Comparison of ENCODE assay signal across 6 cellular contexts in the genomic region with DNA sequence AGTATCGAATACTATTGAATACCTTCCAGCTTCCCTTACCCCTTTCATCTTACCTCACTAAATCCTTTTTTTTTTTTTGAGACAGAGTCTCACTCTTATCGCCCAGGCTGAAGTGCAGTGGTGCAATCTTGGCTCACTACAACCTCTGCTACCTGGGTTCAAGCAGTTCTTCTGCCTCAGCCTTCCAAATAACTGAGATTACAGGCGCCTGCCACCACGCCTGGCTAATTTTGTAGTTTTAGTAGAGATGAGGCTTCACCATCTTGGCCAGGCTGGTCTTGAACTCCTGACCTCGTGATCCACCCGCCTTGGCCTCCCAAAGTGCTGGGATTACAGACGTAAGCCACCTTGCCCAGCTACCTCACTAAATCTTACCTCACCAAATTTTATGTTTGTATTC. TPM values are rescaled to one million over a fixed set of nuclear protein-coding genes. Genes with fewer than 3 reads are reported as not detected.
A peak's percentile ranks its signal among the peaks of the same experiment; 100 is the strongest.
DNase-seq lines count a peak whose midpoint lies in the region; ATAC-seq and TF ChIP-seq lines count a peak whose summit lies in the region.
"Not testable (repeated sequence)": the region's sequence is repeated elsewhere in the genome, so short reads cannot be mapped to it uniquely, and the experiment has no call there.

No MANE protein-coding gene starts in this region.

- intact Hi-C loops in left lung (cut with DNase I); stomach (cut with DNase I; ENCODE audit: low total_unique reads): not testable (repeated sequence)

- not testable (repeated sequence) for H3F3A ChIP-seq in GM23338 (replicated peaks; ENCODE audit: low read depth)

- not testable (repeated sequence) for H3K4me2 ChIP-seq in GM23338

- not testable (repeated sequence) for H3K9me3 ChIP-seq in left lung, stomach

- H3K9me3 Mint-ChIP-seq in GM23338; endothelial cell (ENCODE audit: unreplicated experiment); nephron progenitor cell: not testable (repeated sequence)

- H3K27ac ChIP-seq in GM23338 (ENCODE audit: low read depth); left lung; stomach: not testable (repeated sequence)
- H3K27ac ChIP-seq in VCaP, result peak overlapping the region; percentile 59

- H3K9me2 ChIP-seq in GM23338 (ENCODE audit: insufficient read depth), result not testable (repeated sequence)

- not testable (repeated sequence) for H3K36me3 ChIP-seq in GM23338 (ENCODE audit: insufficient read depth); left lung; stomach

- H3K4me1 ChIP-seq in GM23338 (ENCODE audit: insufficient read depth); left lung; stomach: not testable (repeated sequence)

- not testable (repeated sequence) for H3K27me3 Mint-ChIP-seq in GM23338 (ENCODE audit: insufficient read depth, low read depth, poor library complexity); endothelial cell (ENCODE audit: unreplicated experiment); nephron progenitor cell (ENCODE audit: low read depth, poor library complexity)

- WGBS in stomach, 5 donors, result 83 to 90% (median 87%) methylated on average over 7 of the region's 7 CpGs

- not testable (repeated sequence) for H4K20me1 ChIP-seq in GM23338 (replicated peaks; ENCODE audit: insufficient read depth)

- TF ChIP-seq EP300 in stomach (IDR thresholded peaks at IDR 0.05), result not testable (repeated sequence)

- H3K27ac Mint-ChIP-seq in GM23338, result not testable (repeated sequence)
- H3K27ac Mint-ChIP-seq in endothelial cell (ENCODE audit: unreplicated experiment), result peak overlapping the region; percentile 52
- H3K27ac Mint-ChIP-seq in nephron progenitor cell, result peak overlapping the region; percentile 18

- not testable (repeated sequence) for ATAC-seq in GM23338
- ATAC-seq in left lung, result peak; percentile 32

- H3K4me3 ChIP-seq in GM23338, left lung, stomach: not testable (repeated sequence)

- H3K36me3 Mint-ChIP-seq in GM23338 (ENCODE audit: low read depth); endothelial cell (ENCODE audit: low read depth, unreplicated experiment); nephron progenitor cell (ENCODE audit: low read depth): not testable (repeated sequence)

- H3K27me3 ChIP-seq in GM23338 (ENCODE audit: insufficient read depth); left lung; stomach: not testable (repeated sequence)

- not testable (repeated sequence) for DNase-seq in GM23338 (ENCODE audit: low spot score); endothelial cell (ENCODE audit: low spot score); left lung; nephron progenitor cell
- peak; percentile 8 for DNase-seq in stomach

- not testable (repeated sequence) for H3K4me3 Mint-ChIP-seq in GM23338; endothelial cell (ENCODE audit: unreplicated experiment); nephron progenitor cell

- not testable (repeated sequence) for H3K4me1 Mint-ChIP-seq in GM23338, nephron progenitor cell
- peaks cover 11% of the 10 kb centered on the region for H3K4me1 Mint-ChIP-seq in endothelial cell (ENCODE audit: unreplicated experiment)

- H2AFZ ChIP-seq in GM23338, result 0 out of 2 replicates have a peak overlapping the region, but pooled peaks have one; percentile 56

- H3K79me2 ChIP-seq in GM23338 (replicated peaks; ENCODE audit: insufficient read depth), result not testable (repeated sequence)

- TF ChIP-seq CTCF in GM23338 (conservative IDR thresholded peaks at IDR 0.05; ENCODE audit: low read depth in 2 of 2); VCaP (conservative IDR thresholded peaks at IDR 0.05); endothelial cell (IDR thresholded peaks at IDR 0.05; ENCODE audit: unreplicated experiment); left lung (IDR thresholded peaks at IDR 0.05); nephron progenitor cell (IDR thresholded peaks at IDR 0.05); stomach (IDR thresholded peaks at IDR 0.05): not testable (repeated sequence)

- TF ChIP-seq POLR2A in stomach (IDR thresholded peaks at IDR 0.05), result not testable (repeated sequence)

RNA-seq across cellular contexts. Expression of gene OCLN, which starts 14.3 kb away (rescaled TPM):
- total RNA-seq in GM23338 (2014; rRNA removed; shearing (Covaris generic)), result 61.6 and 79.7 TPM in 2 replicates
- 10.9 and 14.3 TPM in 2 replicates for polyA plus RNA-seq in GM23338 (2016; fragmentation: Nextera tagmentation; extraction: Ambion mirVana)
- 26.4 TPM for total RNA-seq in endothelial cell (ENCODE audit: unreplicated experiment)
- 100 to 1,000 TPM in 1 of 2 donors, 10 to 100 TPM in 1; 85.7 to 124 TPM for total RNA-seq in left lung
- 10 to 100 TPM; 17.5 to 81.9 (median 52.3) TPM for total RNA-seq in stomach
- 10 to 100 TPM in 1 of 3 donors, 1 to 10 TPM in 2; 4.4 to 12.5 (median 7.3) TPM for polyA plus RNA-seq in stomach
